8 cellular contexts compared by ENCODE assay signal in the genomic region with DNA sequence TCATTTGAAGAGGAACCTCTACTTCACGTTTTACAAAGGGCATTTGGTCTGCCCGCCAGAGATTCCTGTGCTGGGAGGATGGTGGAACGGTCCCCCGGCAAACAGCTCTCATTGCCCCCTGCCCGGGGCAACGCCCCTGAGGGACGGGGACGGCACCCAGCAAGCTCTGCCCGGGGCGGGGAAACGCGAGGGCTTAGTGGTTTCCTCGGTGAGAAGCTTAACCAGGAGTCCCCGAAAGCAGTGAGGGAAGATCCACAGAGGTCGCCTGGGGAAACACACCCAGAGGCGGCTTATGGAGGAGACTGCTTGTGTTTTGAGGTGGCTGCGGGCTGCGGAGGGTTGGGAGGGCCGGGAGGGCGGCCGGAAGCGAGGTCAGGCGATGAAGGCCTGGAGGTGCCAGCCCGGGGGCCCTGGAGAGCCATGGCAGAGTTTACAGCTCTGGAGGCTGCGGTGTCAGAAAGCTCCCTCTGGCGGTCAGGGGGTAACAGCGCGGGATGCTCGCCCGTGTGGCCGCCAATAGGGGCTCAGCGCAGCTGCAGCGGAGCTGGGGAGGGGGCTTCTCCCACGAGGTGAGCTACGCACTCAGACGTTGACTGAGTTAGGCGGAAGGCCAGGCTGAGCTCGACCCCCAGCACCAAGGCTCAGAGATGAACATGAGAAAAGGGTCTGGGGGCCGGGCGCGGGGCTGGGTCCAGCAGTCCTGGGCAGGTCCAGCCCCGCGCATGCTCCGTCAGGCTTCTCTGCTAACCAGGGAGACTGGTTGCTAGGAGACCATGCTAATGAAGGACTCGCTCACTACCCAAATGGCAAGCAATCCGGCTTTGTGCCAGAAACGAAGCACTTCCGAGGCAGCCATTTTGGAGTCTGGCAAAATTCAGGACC. TPM values are rescaled to one million over a fixed set of nuclear protein-coding genes. Genes with fewer than 3 reads are reported as not detected.
DNase-seq lines count a peak whose midpoint lies in the region; ATAC-seq and TF ChIP-seq lines count a peak whose summit lies in the region.

No MANE protein-coding gene starts in this region.

- H3K4me3 Mint-ChIP-seq in activated naive CD8-positive, alpha-beta T cell treated with anti-CD3 and anti-CD28 coated beads, Interleukin-2, amount 50 U/mL, for 24 hours, result peak overlapping the region; percentile 90

- H3K4me1 ChIP-seq in cardiac muscle cell (ENCODE audit: low read depth) (peaks cover 11% of the 10 kb centered on the region), parathyroid adenoma (peaks cover 3% of the 10 kb centered on the region), tibial nerve (peaks cover 0 to 33% (median 19%) of the 10 kb centered on the region in 4 donors)

- TF ChIP-seq CTCF in GM12875 (IDR thresholded peaks at IDR 0.05; ENCODE audit: borderline replicate concordance, insufficient read depth, low read depth, low read length) (peak; percentile 98), SU-DHL-6 (IDR thresholded peaks at IDR 0.05; ENCODE audit: insufficient read depth, low read length, poor library complexity, severe bottlenecking) (peak; percentile 95), cardiac muscle cell (IDR thresholded peaks at IDR 0.05; ENCODE audit: low read depth, low read length) (peak; percentile 84), parathyroid adenoma (IDR thresholded peaks at IDR 0.05) (peak; percentile 96), tibial nerve (IDR thresholded peaks at IDR 0.05) (peak; percentile 91 to 99 (median 97))

- H3K36me3 Mint-ChIP-seq in activated naive CD8-positive, alpha-beta T cell treated with anti-CD3 and anti-CD28 coated beads, Interleukin-2, amount 50 U/mL, for 24 hours (ENCODE audit: low read depth), result peaks cover 2% of the 10 kb centered on the region

- peak; percentile 69 for ATAC-seq in HG02763 (IDR thresholded peaks at IDR 0.05; ENCODE audit: unreplicated experiment)
- ATAC-seq in activated naive CD8-positive, alpha-beta T cell treated with anti-CD3 and anti-CD28 coated beads, Interleukin-2, amount 50 U/mL, for 24 hours, result peak; percentile 66

- H2AFZ ChIP-seq in SU-DHL-6 (ENCODE audit: low read depth, low read length, severe bottlenecking) (peak overlapping the region; percentile 98), parathyroid adenoma (peak overlapping the region; percentile 98)

- peaks cover 10% of the 10 kb centered on the region for H3F3A ChIP-seq in SU-DHL-6 (ENCODE audit: insufficient read depth)

- H3K9me3 ChIP-seq in SU-DHL-6 (ENCODE audit: insufficient read depth, low read length) (no peaks in the 10 kb centered on the region), cardiac muscle cell (ENCODE audit: low read depth) (no peaks in the 10 kb centered on the region), parathyroid adenoma (ENCODE audit: control insufficient read depth, low read length) (no peaks in the 10 kb centered on the region), tibial nerve (no peaks in the 10 kb centered on the region)

- peak overlapping the region; percentile 100 for H3K27ac Mint-ChIP-seq in activated naive CD8-positive, alpha-beta T cell treated with anti-CD3 and anti-CD28 coated beads, Interleukin-2, amount 50 U/mL, for 24 hours

- H3K4me1 Mint-ChIP-seq in activated naive CD8-positive, alpha-beta T cell treated with anti-CD3 and anti-CD28 coated beads, Interleukin-2, amount 50 U/mL, for 24 hours, result peaks cover 48% of the 10 kb centered on the region

- H3K9me2 ChIP-seq in SU-DHL-6 (replicated peaks; ENCODE audit: insufficient read depth, low read length), result no peaks in the 10 kb centered on the region

- no peaks in the 10 kb centered on the region for H3K27me3 Mint-ChIP-seq in activated naive CD8-positive, alpha-beta T cell treated with anti-CD3 and anti-CD28 coated beads, Interleukin-2, amount 50 U/mL, for 24 hours

- no peaks in the 10 kb centered on the region for H4K20me1 ChIP-seq in SU-DHL-6 (ENCODE audit: low read depth, low read length)

- H3K27me3 ChIP-seq in SU-DHL-6 (ENCODE audit: low read length) (no peaks in the 10 kb centered on the region), cardiac muscle cell (peaks cover 2% of the 10 kb centered on the region), parathyroid adenoma (ENCODE audit: control insufficient read depth, insufficient read depth, low read length) (no peaks in the 10 kb centered on the region), tibial nerve (no peaks in the 10 kb centered on the region)

- H3K27ac ChIP-seq in SU-DHL-6 (ENCODE audit: low read depth, low read length) (peak overlapping the region; percentile 88), cardiac muscle cell (peak overlapping the region; percentile 89), parathyroid adenoma (peak overlapping the region; percentile 94), tibial nerve (peak overlapping the region; percentile 89 to 97 (median 94))

- H3K9ac ChIP-seq in SU-DHL-6 (ENCODE audit: low read length) (peak overlapping the region; percentile 81), parathyroid adenoma (no peak overlapping the region)

- H3K36me3 ChIP-seq in SU-DHL-6 (ENCODE audit: low read length) (no peaks in the 10 kb centered on the region), cardiac muscle cell (no peaks in the 10 kb centered on the region), parathyroid adenoma (ENCODE audit: control insufficient read depth, insufficient read depth, low read length) (no peaks in the 10 kb centered on the region), tibial nerve (peaks cover 0 to 14% (median 0%) of the 10 kb centered on the region in 3 donors)

- no peak for TF ChIP-seq EP300 in tibial nerve (IDR thresholded peaks at IDR 0.05)

- peak in 1 of 2 donors; percentile 18 for TF ChIP-seq POLR2A in tibial nerve (IDR thresholded peaks at IDR 0.05)

- 3 to 5% methylated on average over 40 of the region's 48 CpGs for WGBS in tibial nerve, 2 donors

- peak; percentile 99 for DNase-seq in NCI-H128 (lab: John Stamatoyannopoulos, UW; ENCODE audit: unreplicated experiment)
- peak; percentile 94 for DNase-seq in activated naive CD8-positive, alpha-beta T cell treated with anti-CD3 and anti-CD28 coated beads, Interleukin-2, amount 50 U/mL, for 24 hours
- peak; percentile 95 to 100 for DNase-seq in cardiac muscle cell (ENCODE audit: low read depth in 1 of 2, low spot score in 1 of 2)
- DNase-seq in tibial nerve (ENCODE audit: low spot score in 2 of 2), result peak; percentile 97 to 99

- H3K9me3 Mint-ChIP-seq in activated naive CD8-positive, alpha-beta T cell treated with anti-CD3 and anti-CD28 coated beads, Interleukin-2, amount 50 U/mL, for 24 hours, result no peaks in the 10 kb centered on the region

- H3K4me2 ChIP-seq in SU-DHL-6 (ENCODE audit: low read depth, low read length, poor library complexity, severe bottlenecking) (peak overlapping the region; percentile 91), parathyroid adenoma (ENCODE audit: low read length) (peak overlapping the region; percentile 73)

- no peaks in the 10 kb centered on the region for H3K79me2 ChIP-seq in SU-DHL-6 (ENCODE audit: insufficient read depth, low read length)
- peaks cover 8% of the 10 kb centered on the region for H3K79me2 ChIP-seq in parathyroid adenoma

- H3K4me3 ChIP-seq in GM12875 (ENCODE audit: low read depth, low read length) (peak overlapping the region; percentile 98), SU-DHL-6 (ENCODE audit: insufficient read depth, low read length, poor library complexity, severe bottlenecking) (peak overlapping the region; percentile 70), cardiac muscle cell (peak overlapping the region; percentile 83), parathyroid adenoma (ENCODE audit: low read depth, low read length) (peak overlapping the region; percentile 97), tibial nerve (peak overlapping the region; percentile 63 to 100 (median 84))

RNA-seq across cellular contexts. Expression of gene TPGS1, which starts 0.7 kb away (rescaled TPM):
- total RNA-seq in cardiac muscle cell (67.1 and 71.1 TPM in 2 replicates), tibial nerve (100 to 1,000 TPM; 108 to 131 (median 115) TPM)
- 55.8 and 56.2 TPM in 2 replicates for polyA plus RNA-seq in cardiac muscle cell

RNA-seq across cellular contexts. Expression of gene MADCAM1, which starts 10.4 kb away (rescaled TPM):
- total RNA-seq in cardiac muscle cell, result 0.70 and 2.2 TPM in 2 replicates
- polyA plus RNA-seq in cardiac muscle cell, result 2.5 and 3.4 TPM in 2 replicates
- under 1 TPM in 1 of 4 donors, not detected in 3; 0.21 TPM for total RNA-seq in tibial nerve

RNA-seq across cellular contexts. Expression of gene CDC34, which starts 24.9 kb away (rescaled TPM):
- total RNA-seq in cardiac muscle cell (205 and 247 TPM in 2 replicates), tibial nerve (100 to 1,000 TPM in 1 of 4 donors, 10 to 100 TPM in 3; 60.7 to 110 (median 73.4) TPM)
- 205 and 207 TPM in 2 replicates for polyA plus RNA-seq in cardiac muscle cell

RNA-seq across cellular contexts. Expression of gene GZMM, which starts 37.2 kb away (rescaled TPM):
- total RNA-seq in cardiac muscle cell (not detected in 2 replicates), tibial nerve (1 to 10 TPM in 1 of 4 donors, not detected in 3; 2.5 TPM)
- 0.39 TPM in 1 of 2 replicates, not detected in the other for polyA plus RNA-seq in cardiac muscle cell

RNA-seq across cellular contexts. Expression of gene SHC2, which starts 45.8 kb away (rescaled TPM):
- total RNA-seq in cardiac muscle cell, result 33.6 and 56.9 TPM in 2 replicates
- 39.9 and 54.6 TPM in 2 replicates for polyA plus RNA-seq in cardiac muscle cell
- 10 to 100 TPM; 13.5 to 41.1 (median 22.9) TPM for total RNA-seq in tibial nerve

Comparison
In these comparisons a context has a peak if more than half of its experiments do, and no peak if none do; other contexts are left out.
1. Peak in every context shown above with its lines: DNase-seq, ATAC-seq, H3K4me3 ChIP-seq and H3K27ac ChIP-seq.